ENCODE assay signal across 16 cellular contexts in the genomic region with DNA sequence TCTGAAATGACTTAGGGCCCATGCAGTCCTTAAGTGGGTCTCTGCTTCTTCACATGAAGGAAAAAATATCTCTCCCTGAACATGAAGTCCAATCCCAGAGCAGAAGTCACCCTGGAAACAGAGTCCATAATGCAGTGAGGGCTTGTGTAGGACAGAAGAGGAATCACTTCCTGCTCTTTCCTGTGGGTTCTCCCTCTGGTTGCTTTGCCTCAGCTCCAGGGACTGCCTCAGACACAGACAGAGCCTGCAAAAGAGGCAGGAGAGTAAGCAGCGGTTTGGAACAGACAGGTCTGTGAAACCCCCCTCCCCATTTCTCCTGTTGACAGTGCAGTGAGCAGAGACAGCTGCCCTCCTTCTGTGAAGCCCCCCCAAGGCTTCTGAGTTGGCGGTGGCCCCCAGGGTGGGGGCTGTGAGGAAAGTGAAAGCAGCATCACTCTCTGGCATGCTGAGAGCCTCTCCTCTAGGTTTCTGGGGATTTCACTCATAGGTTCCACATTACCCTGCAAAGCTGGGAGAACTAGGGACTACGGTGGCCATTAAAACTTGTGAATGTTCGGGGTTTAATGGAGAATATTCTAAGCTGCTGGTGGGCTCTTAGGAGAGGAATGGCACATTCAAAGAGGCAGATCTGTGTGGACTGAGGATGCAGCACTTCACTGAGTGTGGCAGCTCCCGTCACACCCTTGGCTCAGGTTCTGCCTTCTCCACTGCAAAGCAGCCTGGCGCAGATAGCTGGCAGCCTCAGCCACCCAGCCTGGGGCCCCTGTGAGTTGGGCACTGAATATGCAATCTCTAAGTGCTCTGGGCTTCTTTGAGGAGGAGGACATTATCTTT. TPM values are rescaled to one million over a fixed set of nuclear protein-coding genes. Genes with fewer than 3 reads are reported as not detected.
DNase-seq lines count a peak whose midpoint lies in the region; ATAC-seq and TF ChIP-seq lines count a peak whose summit lies in the region.
"Had no signal": no experiment of that assay in that cellular context is flagged by ENCODE, and none has a peak within 500 bp of the region (broad histone marks: within the 10 kb centered on the region; RNA-seq: fewer than 3 reads in every experiment).

No MANE protein-coding gene starts in this region.

- TF ChIP-seq CTCF in esophagus squamous epithelium (IDR thresholded peaks at IDR 0.05) = no peak
- no peak for TF ChIP-seq CTCF in neural progenitor cell (IDR thresholded peaks at IDR 0.05)

- H3K27me3 ChIP-seq in esophagus squamous epithelium (no peaks in the 10 kb centered on the region), neural progenitor cell (peaks cover 26% of the 10 kb centered on the region)

- no peaks in the 10 kb centered on the region for H4K20me1 ChIP-seq in neural progenitor cell (ENCODE audit: low read depth)

- no peak for TF ChIP-seq POLR2A in esophagus squamous epithelium (IDR thresholded peaks at IDR 0.05)

- H3K9me3 ChIP-seq in esophagus squamous epithelium (no peaks in the 10 kb centered on the region), neural progenitor cell (ENCODE audit: low read depth) (no peaks in the 10 kb centered on the region)

- ATAC-seq in Right ventricle myocardium inferior (peak; percentile 56), GM18498 (IDR thresholded peaks at IDR 0.05; ENCODE audit: unreplicated experiment) (no peak), HG02973 (IDR thresholded peaks at IDR 0.05; ENCODE audit: unreplicated experiment) (no peak), HG02970 (IDR thresholded peaks at IDR 0.05; ENCODE audit: low FRiP score, unreplicated experiment) (no peak)
- ATAC-seq: activated CD8-positive, alpha-beta memory T cell treated with anti-CD3 and anti-CD28 coated beads, Interleukin-2, amount 10 ng/mL, durations not matched to agents 7 days and 5 days; activated naive CD8-positive, alpha-beta T cell treated with anti-CD3 and anti-CD28 coated beads, Interleukin-2, amount 50 U/mL, for 24 hours had no signal

- H3K4me2 ChIP-seq in neural progenitor cell = no peak overlapping the region

- no peaks in the 10 kb centered on the region for H3K79me2 ChIP-seq in neural progenitor cell (ENCODE audit: low read depth)

- H3K27ac Mint-ChIP-seq in neural progenitor cell = peak overlapping the region; percentile 69
- H3K27ac Mint-ChIP-seq: activated CD8-positive, alpha-beta memory T cell treated with anti-CD3 and anti-CD28 coated beads, Interleukin-2, amount 10 ng/mL, durations not matched to agents 7 days and 5 days; activated naive CD8-positive, alpha-beta T cell treated with anti-CD3 and anti-CD28 coated beads, Interleukin-2, amount 50 U/mL, for 24 hours; T-helper 2 cell treated with Interferon-gamma antibody and Interleukin-4, amounts not matched to agents 5 μg/mL and 100 μg/mL, for 36 hours had no signal

- H3K36me3 ChIP-seq in esophagus squamous epithelium (no peaks in the 10 kb centered on the region), neural progenitor cell (no peaks in the 10 kb centered on the region)

- no peak overlapping the region for H2AFZ ChIP-seq in neural progenitor cell (replicated peaks)

- H3K9me3 Mint-ChIP-seq in neural progenitor cell = no peaks in the 10 kb centered on the region
- H3K9me3 Mint-ChIP-seq: activated naive CD8-positive, alpha-beta T cell treated with anti-CD3 and anti-CD28 coated beads, Interleukin-2, amount 50 U/mL, for 24 hours; mesothelial cell of epicardium; T-helper 2 cell treated with Interferon-gamma antibody and Interleukin-4, amounts not matched to agents 5 μg/mL and 100 μg/mL, for 36 hours had no signal

- 42 to 55% methylated on average over 4 to 6 of the region's 6 CpGs for WGBS in esophagus squamous epithelium, 2 donors

- H3K27me3 Mint-ChIP-seq in neural progenitor cell (ENCODE audit: insufficient read depth, low read depth) = peaks cover 7% of the 10 kb centered on the region
- H3K27me3 Mint-ChIP-seq: activated CD8-positive, alpha-beta memory T cell treated with anti-CD3 and anti-CD28 coated beads, Interleukin-2, amount 10 ng/mL, durations not matched to agents 7 days and 5 days; activated naive CD8-positive, alpha-beta T cell treated with anti-CD3 and anti-CD28 coated beads, Interleukin-2, amount 50 U/mL, for 24 hours had no signal

- no peak overlapping the region for H3K9ac ChIP-seq in neural progenitor cell

- peaks cover 17% of the 10 kb centered on the region for H3K4me1 Mint-ChIP-seq in neural progenitor cell

- H3K27ac ChIP-seq in esophagus squamous epithelium (peak overlapping the region in 3 of 4 donors; percentile 26 to 40 (median 31)), neural progenitor cell (no peak overlapping the region)

- intact Hi-C loops in Right ventricle myocardium inferior (cut with DNase I) = no loop called here
- intact Hi-C loops in cardiac septum (cut with DNase I) = no loop called here
- intact Hi-C loops in esophagus squamous epithelium (cut with DNase I) = no loop called here

- no peaks in the 10 kb centered on the region for H3F3A ChIP-seq in neural progenitor cell (ENCODE audit: low read depth)

- DNase-seq in Right ventricle myocardium inferior (ENCODE audit: missing footprints) (peak; percentile 82), cardiac septum (ENCODE audit: low spot score) (no peak), esophagus squamous epithelium (lab: John Stamatoyannopoulos, UW) (no peak), neural progenitor cell (ENCODE audit: low spot score) (no peak), NCI-H2227 (lab: John Stamatoyannopoulos, UW; ENCODE audit: unreplicated experiment) (no peak)
- DNase-seq: ACHN; activated CD8-positive, alpha-beta memory T cell treated with anti-CD3 and anti-CD28 coated beads, Interleukin-2, amount 10 ng/mL, durations not matched to agents 7 days and 5 days; activated naive CD8-positive, alpha-beta T cell treated with anti-CD3 and anti-CD28 coated beads, Interleukin-2, amount 50 U/mL, for 24 hours; KG1; NCI-H2029 treated with DMSO at 0.1 percent for 48 hours; OCI-M1 had no signal

- no peaks in the 10 kb centered on the region for H3K36me3 Mint-ChIP-seq in neural progenitor cell
- H3K36me3 Mint-ChIP-seq: activated CD8-positive, alpha-beta memory T cell treated with anti-CD3 and anti-CD28 coated beads, Interleukin-2, amount 10 ng/mL, durations not matched to agents 7 days and 5 days; mesothelial cell of epicardium had no signal

- H3K4me1 ChIP-seq in esophagus squamous epithelium = peaks cover 14 to 55% (median 15%) of the 10 kb centered on the region in 3 donors
- peaks cover 14% of the 10 kb centered on the region for H3K4me1 ChIP-seq in neural progenitor cell

- no peak overlapping the region for H3K4me3 Mint-ChIP-seq in neural progenitor cell
- H3K4me3 Mint-ChIP-seq: activated CD8-positive, alpha-beta memory T cell treated with anti-CD3 and anti-CD28 coated beads, Interleukin-2, amount 10 ng/mL, durations not matched to agents 7 days and 5 days; activated naive CD8-positive, alpha-beta T cell treated with anti-CD3 and anti-CD28 coated beads, Interleukin-2, amount 50 U/mL, for 24 hours; mesothelial cell of epicardium; T-helper 2 cell treated with Interferon-gamma antibody and Interleukin-4, amounts not matched to agents 5 μg/mL and 100 μg/mL, for 36 hours had no signal

- H3K4me3 ChIP-seq in esophagus squamous epithelium (no peak overlapping the region), neural progenitor cell (no peak overlapping the region)

RNA-seq across cellular contexts. Expression of a gene that starts 53.1 kb away (rescaled TPM):
- total RNA-seq in Right ventricle myocardium inferior (0.27 TPM), cardiac septum (not detected), esophagus squamous epithelium (10 to 100 TPM; 12.0 to 22.7 (median 19.6) TPM), neural progenitor cell (ENCODE audit: low replicate concordance) (not detected in 2 replicates)
- total RNA-seq: activated CD8-positive, alpha-beta memory T cell treated with anti-CD3 and anti-CD28 coated beads, Interleukin-2, amount 10 ng/mL, durations not matched to agents 7 days and 5 days had no signal

Comparison
In these comparisons a context has a peak if more than half of its experiments do, and no peak if none do; other contexts are left out.
1. RNA of a gene that starts 53.1 kb away (total RNA-seq): 12.0 to 22.7 TPM in esophagus squamous epithelium; 0.27 TPM in Right ventricle myocardium inferior (single experiment), not detected in cardiac septum (single experiment) and not detected in neural progenitor cell; every median in the first group is over 10 times any median in the second.